31 cellular contexts compared by ENCODE assay signal in genomic region chr20:53371216-53371615, GRCh38.
"Had no signal": no experiment of that assay in that cellular context is flagged by ENCODE, and none has a peak within 500 bp of the region (broad histone marks: within the 10 kb centered on the region; RNA-seq: fewer than 3 reads in every experiment).

No MANE protein-coding gene starts in this region.

- H3K4me3 ChIP-seq: colonic mucosa, heart right ventricle, left ventricle myocardium inferior, lower lobe of right lung, ovary, smooth muscle cell, suprapubic skin, transverse colon, upper lobe of right lung, uterus had no signal

- H3K36me3 Mint-ChIP-seq: immature natural killer cell; natural killer cell treated with Interleukin-12 subunit alpha and Interleukin-12 subunit beta and Interleukin-15 and Interleukin-18, amount 100 ng/mL, for 72 hours had no signal

- H3K27ac Mint-ChIP-seq: dendritic cell treated with granulocyte-macrophage colony-stimulating factor and Interleukin-4, amounts not matched to agents 40 ng/mL and 50 ng/mL, for 4 days; endodermal cell; immature natural killer cell; natural killer cell treated with Interleukin-12 subunit alpha and Interleukin-12 subunit beta and Interleukin-15 and Interleukin-18, amount 100 ng/mL, for 72 hours; stimulated activated naive CD8-positive, alpha-beta T cell treated with anti-CD3 and anti-CD28 coated beads, Interleukin-15, amount 100 ng/mL, for 72 hours had no signal

- H3K4me2 ChIP-seq: smooth muscle cell had no signal

- H3K4me1 ChIP-seq: colonic mucosa, left ventricle myocardium inferior, lower lobe of right lung, suprapubic skin, transverse colon, upper lobe of right lung, uterus had no signal

- H3K4me3 Mint-ChIP-seq: dendritic cell treated with granulocyte-macrophage colony-stimulating factor and Interleukin-4, amounts not matched to agents 40 ng/mL and 50 ng/mL, for 4 days; endodermal cell; immature natural killer cell; natural killer cell treated with Interleukin-12 subunit alpha and Interleukin-12 subunit beta and Interleukin-15 and Interleukin-18, amount 100 ng/mL, for 72 hours; stimulated activated naive CD8-positive, alpha-beta T cell treated with anti-CD3 and anti-CD28 coated beads, Interleukin-15, amount 100 ng/mL, for 72 hours had no signal

- H3K27me3 Mint-ChIP-seq: dendritic cell treated with granulocyte-macrophage colony-stimulating factor and Interleukin-4, amounts not matched to agents 40 ng/mL and 50 ng/mL, for 4 days; natural killer cell treated with Interleukin-12 subunit alpha and Interleukin-12 subunit beta and Interleukin-15 and Interleukin-18, amount 100 ng/mL, for 72 hours; stimulated activated naive CD8-positive, alpha-beta T cell treated with anti-CD3 and anti-CD28 coated beads, Interleukin-15, amount 100 ng/mL, for 72 hours had no signal

- ATAC-seq: esophagus mucosa; heart right ventricle; lower lobe of right lung; natural killer cell treated with Interleukin-12 subunit alpha and Interleukin-12 subunit beta and Interleukin-15 and Interleukin-18, amount 100 ng/mL, for 72 hours; sciatic nerve; stimulated activated naive CD8-positive, alpha-beta T cell treated with anti-CD3 and anti-CD28 coated beads, Interleukin-15, amount 100 ng/mL, for 72 hours; upper lobe of right lung had no signal

- H3K9me3 Mint-ChIP-seq: dendritic cell treated with granulocyte-macrophage colony-stimulating factor and Interleukin-4, amounts not matched to agents 40 ng/mL and 50 ng/mL, for 4 days; endodermal cell; immature natural killer cell; natural killer cell treated with Interleukin-12 subunit alpha and Interleukin-12 subunit beta and Interleukin-15 and Interleukin-18, amount 100 ng/mL, for 72 hours had no signal

- H3K27me3 ChIP-seq: colonic mucosa, heart right ventricle, ovary, suprapubic skin, transverse colon, uterus had no signal

- H3K4me1 Mint-ChIP-seq: endodermal cell, immature natural killer cell had no signal

- DNase-seq: effector CD8-positive, alpha-beta T cell; endodermal cell; foreskin melanocyte; glutamatergic neuron; heart right ventricle; hippocampal formation; immature natural killer cell; islet precursor cell; kidney glomerular epithelial cell; left colon; left ventricle myocardium inferior; lower lobe of right lung; occipital lobe; ovary; posterior cingulate gyrus; stimulated activated CD4-positive, alpha-beta T cell treated with anti-CD3 and anti-CD28 coated beads, Interleukin-12 subunit alpha, Interleukin-12 subunit beta, amount 100 ng/mL, for 4 hours; stimulated activated CD4-positive, alpha-beta T cell treated with anti-CD3 and anti-CD28 coated beads, Interleukin-1b, Interleukin-23, amount 100 ng/mL, for 48 hours; stimulated activated CD4-positive, alpha-beta T cell treated with anti-CD3 and anti-CD28 coated beads, Interleukin-4, amount 100 ng/mL, for 1 hour; stimulated activated CD8-positive, alpha-beta memory T cell treated with anti-CD3 and anti-CD28 coated beads, Interleukin-4, amount 100 ng/mL, for 48 hours; stimulated activated naive CD4-positive, alpha-beta T cell; stimulated activated naive CD8-positive, alpha-beta T cell treated with anti-CD3 and anti-CD28 coated beads, Interleukin-15, amount 100 ng/mL, for 72 hours; transverse colon; upper lobe of right lung; uterus had no signal

- H3K9me3 ChIP-seq: colonic mucosa, left ventricle myocardium inferior, lower lobe of right lung, ovary, suprapubic skin, transverse colon, upper lobe of right lung, uterus had no signal

- H3K36me3 ChIP-seq: colonic mucosa, heart right ventricle, left ventricle myocardium inferior, lower lobe of right lung, ovary, suprapubic skin, transverse colon, upper lobe of right lung, uterus had no signal
